ENCODE assay signal across 25 cellular contexts in genomic region chr4:8860096-8860891, GRCh38. TPM values are rescaled to one million over a fixed set of nuclear protein-coding genes. Genes with fewer than 3 reads are reported as not detected.
DNase-seq lines count a peak whose midpoint lies in the region; ATAC-seq, FAIRE-seq and TF ChIP-seq lines count a peak whose summit lies in the region.
"Had no signal": no experiment of that assay in that cellular context is flagged by ENCODE, and none has a peak within 500 bp of the region (broad histone marks: within the 10 kb centered on the region; RNA-seq: fewer than 3 reads in every experiment).

No MANE protein-coding gene starts in this region.

- H3K4me1 Mint-ChIP-seq in astrocyte (ENCODE audit: low read depth, unreplicated experiment): no peaks in the 10 kb centered on the region

- H2BK5ac ChIP-seq in mesendoderm (ENCODE audit: low read length): peak overlapping the region; percentile 35

- H2AK5ac ChIP-seq in mesendoderm (ENCODE audit: low read length): no peak overlapping the region

- intact Hi-C loops in left ventricle myocardium superior (cut with micrococcal nuclease): no loop called here
- intact Hi-C loops in OCI-LY7 (cut with micrococcal nuclease; ENCODE audit: unreplicated experiment): no loop called here

- H3K9me2 ChIP-seq in OCI-LY7 (ENCODE audit: insufficient read depth, low read length): no peaks in the 10 kb centered on the region

- H4K20me1 ChIP-seq in astrocyte (ENCODE audit: insufficient read depth, low read length) (no peaks in the 10 kb centered on the region), OCI-LY7 (ENCODE audit: insufficient read depth, low read length) (no peaks in the 10 kb centered on the region)

- no peak overlapping the region for H2BK120ac ChIP-seq in mesendoderm (ENCODE audit: low read depth, low read length)

- CTCF ChIA-PET in OCI-LY7 (lab: Charles Lee; ENCODE audit: unreplicated experiment): no interaction called here

- H3K9me3 ChIP-seq in right atrium auricular region (no peaks in the 10 kb centered on the region), astrocyte (ENCODE audit: insufficient read depth, low read depth, low read length) (no peaks in the 10 kb centered on the region), OCI-LY7 (ENCODE audit: low read length) (no peaks in the 10 kb centered on the region)
- H3K9me3 ChIP-seq: esophagus muscularis mucosa, upper lobe of right lung had no signal

- H3K27ac ChIP-seq in right atrium auricular region (no peak overlapping the region), astrocyte (ENCODE audit: low read depth, low read length) (no peak overlapping the region), mesendoderm (ENCODE audit: low read depth, low read length) (no peak overlapping the region), OCI-LY7 (ENCODE audit: low read depth, low read length, poor library complexity, severe bottlenecking) (no peak overlapping the region)
- H3K27ac ChIP-seq: dorsolateral prefrontal cortex, esophagus muscularis mucosa, KMS-11, upper lobe of right lung, WERI-Rb-1 had no signal

- peaks cover 6% of the 10 kb centered on the region for H3K9me3 Mint-ChIP-seq in astrocyte (ENCODE audit: unreplicated experiment)
- H3K9me3 Mint-ChIP-seq: activated T-helper 1 cell treated with anti-CD3 and anti-CD28 coated beads, Interleukin-12 subunit alpha, Interleukin-12 subunit beta, Interleukin-2, Interleukin-4 antibody, amounts not matched to agents 30 ng/mL and 10 ng/mL and 1 ng/mL, durations not matched to agents 14 hours and 24 hours and 36 hours; memory B cell; nephron progenitor cell had no signal

- H4K5ac ChIP-seq in mesendoderm (ENCODE audit: low read length): no peak overlapping the region

- no peaks in the 10 kb centered on the region for H3K36me3 ChIP-seq in right atrium auricular region
- H3K36me3 ChIP-seq in astrocyte (ENCODE audit: insufficient read depth, low read length): no peaks in the 10 kb centered on the region
- no peaks in the 10 kb centered on the region for H3K36me3 ChIP-seq in mesendoderm (ENCODE audit: control insufficient read depth, insufficient read depth, low read length)
- H3K36me3 ChIP-seq in OCI-LY7 (ENCODE audit: insufficient read depth, low read length): no peaks in the 10 kb centered on the region
- H3K36me3 ChIP-seq: esophagus muscularis mucosa, upper lobe of right lung had no signal

- H3K79me2 ChIP-seq in astrocyte (ENCODE audit: insufficient read depth, low read length) (no peaks in the 10 kb centered on the region), mesendoderm (ENCODE audit: control insufficient read depth, insufficient read depth, low read length) (no peaks in the 10 kb centered on the region), OCI-LY7 (ENCODE audit: insufficient read depth, low read depth, low read length) (no peaks in the 10 kb centered on the region)

- H4K8ac ChIP-seq in mesendoderm (ENCODE audit: low read depth, low read length): no peak overlapping the region

- H2AFZ ChIP-seq in astrocyte (ENCODE audit: low read depth, low read length) (no peak overlapping the region), OCI-LY7 (ENCODE audit: low read length) (no peak overlapping the region)

- BruUV-seq in OCI-LY7 (replicated peaks; lab: Mats Ljungman, UMichigan): no TSS peak

- no CpG with 5 or more reads among the region's 70 CpGs for WGBS in mesendoderm (ENCODE audit: extremely low coverage, insufficient coverage, low lambda C conversion rate)

- H3K4me3 Mint-ChIP-seq in astrocyte (ENCODE audit: unreplicated experiment): no peak overlapping the region
- H3K4me3 Mint-ChIP-seq: activated T-helper 1 cell treated with anti-CD3 and anti-CD28 coated beads, Interleukin-12 subunit alpha, Interleukin-12 subunit beta, Interleukin-2, Interleukin-4 antibody, amounts not matched to agents 30 ng/mL and 10 ng/mL and 1 ng/mL, durations not matched to agents 14 hours and 24 hours and 36 hours; memory B cell had no signal

- H3K4me2 ChIP-seq in astrocyte (ENCODE audit: low read length) (no peak overlapping the region), mesendoderm (ENCODE audit: low read length) (peak overlapping the region; percentile 62), OCI-LY7 (ENCODE audit: low read length) (no peak overlapping the region)
- H3K4me2 ChIP-seq: KMS-11 had no signal

- H3K79me1 ChIP-seq in mesendoderm (ENCODE audit: low read length): no peaks in the 10 kb centered on the region

- DNase-seq in left ventricle myocardium superior (peak; percentile 17), right atrium auricular region (ENCODE audit: low spot score) (no peak), astrocyte (ENCODE audit: low read depth) (no peak), mesendoderm (peak; percentile 84), OCI-LY7 (ENCODE audit: low spot score) (no peak), hippocampal formation (lab: John Stamatoyannopoulos, UW) (no peak)
- DNase-seq in activated effector memory CD4-positive, alpha-beta T cell treated with Interleukin-2 at 50 U/mL for 16 hours: no peak
- DNase-seq: dorsolateral prefrontal cortex; NCI-H1048; NCI-H2029 treated with DMSO at 0.1 percent for 48 hours; NCI-H524; nephron progenitor cell; stimulated activated CD4-positive, alpha-beta T cell treated with anti-CD3 and anti-CD28 coated beads, Interleukin-15, amount 100 ng/mL, for 24 hours; stimulated activated naive CD4-positive, alpha-beta T cell; upper lobe of right lung; WERI-Rb-1 had no signal

- ATAC-seq in left ventricle myocardium superior: no peak
- ATAC-seq: HCT116, upper lobe of right lung had no signal

- TF ChIP-seq CTCF in right atrium auricular region (IDR thresholded peaks at IDR 0.05): no peak
- TF ChIP-seq CTCF in astrocyte (IDR thresholded peaks at IDR 0.05; ENCODE audit: insufficient read depth, low read depth, low read length): no peak
- TF ChIP-seq CTCF in OCI-LY7 (conservative IDR thresholded peaks at IDR 0.05; ENCODE audit: low read length): no peak

- H3K9ac ChIP-seq in astrocyte (ENCODE audit: low read length) (no peak overlapping the region), mesendoderm (ENCODE audit: low read length) (peak overlapping the region; percentile 51)
- H3K9ac ChIP-seq: KMS-11 had no signal

- peak overlapping the region; percentile 47 for H3K27ac Mint-ChIP-seq in astrocyte (ENCODE audit: unreplicated experiment)
- H3K27ac Mint-ChIP-seq: activated T-helper 1 cell treated with anti-CD3 and anti-CD28 coated beads, Interleukin-12 subunit alpha, Interleukin-12 subunit beta, Interleukin-2, Interleukin-4 antibody, amounts not matched to agents 30 ng/mL and 10 ng/mL and 1 ng/mL, durations not matched to agents 14 hours and 24 hours and 36 hours; memory B cell; nephron progenitor cell had no signal

- H3K27me3 ChIP-seq in right atrium auricular region (peaks cover 19 to 59% of the 10 kb centered on the region in 2 donors), astrocyte (ENCODE audit: insufficient read depth, low read length) (peaks cover 79% of the 10 kb centered on the region), mesendoderm (ENCODE audit: insufficient read depth, low read length, poor library complexity) (peaks cover 58% of the 10 kb centered on the region)

- POLR2A ChIA-PET in OCI-LY7 (lab: Charles Lee): no interaction called here

- peaks cover 0 to 38% of the 10 kb centered on the region in 2 donors for H3K4me1 ChIP-seq in right atrium auricular region
- H3K4me1 ChIP-seq in astrocyte (ENCODE audit: insufficient read depth, low read length): no peaks in the 10 kb centered on the region
- H3K4me1 ChIP-seq in mesendoderm (ENCODE audit: control insufficient read depth, low read depth, low read length): peaks cover 5% of the 10 kb centered on the region
- H3K4me1 ChIP-seq in OCI-LY7 (ENCODE audit: insufficient read depth, low read length, poor library complexity, severe bottlenecking): no peaks in the 10 kb centered on the region

- H3K36me3 Mint-ChIP-seq in astrocyte (ENCODE audit: low read depth, unreplicated experiment): no peaks in the 10 kb centered on the region
- H3K36me3 Mint-ChIP-seq: memory B cell had no signal

- H3K18ac ChIP-seq in mesendoderm (ENCODE audit: low read length): no peak overlapping the region

- no peak for FAIRE-seq in astrocyte (lab: Jason Lieb, UNC)
- FAIRE-seq: GM19239, islet of Langerhans had no signal

- peak overlapping the region; percentile 66 for H3K23ac ChIP-seq in mesendoderm (ENCODE audit: low read length)

- H3K56ac ChIP-seq in mesendoderm (ENCODE audit: low read length): peak overlapping the region; percentile 78

- H3K27me3 Mint-ChIP-seq in astrocyte (ENCODE audit: low read depth, unreplicated experiment): peaks cover 67% of the 10 kb centered on the region

- peak overlapping the region; percentile 18 for H3K4ac ChIP-seq in mesendoderm (ENCODE audit: low read depth, low read length)

- no peak overlapping the region for H2BK15ac ChIP-seq in mesendoderm (replicated peaks; ENCODE audit: low read depth)

- H3K4me3 ChIP-seq in right atrium auricular region (no peak overlapping the region), astrocyte (ENCODE audit: insufficient read depth, low read depth, low read length) (no peak overlapping the region), mesendoderm (ENCODE audit: low read length) (no peak overlapping the region), OCI-LY7 (ENCODE audit: low read depth, low read length, poor library complexity, severe bottlenecking) (no peak overlapping the region)
- H3K4me3 ChIP-seq: esophagus muscularis mucosa, upper lobe of right lung had no signal

RNA-seq across cellular contexts. Expression of gene HMX1, which starts 11.3 kb away (rescaled TPM):
- total RNA-seq in left ventricle myocardium superior (not detected), right atrium auricular region (not detected), astrocyte (0.25 TPM in 1 of 2 replicates, not detected in the other), OCI-LY7 (2022) (not detected in 2 replicates)
- polyA plus RNA-seq in mesendoderm (2013, experiment 1 of 2): 0.38 TPM
- polyA plus RNA-seq in mesendoderm (2013, experiment 2 of 2): 0.34 TPM
- not detected in 2 replicates for total RNA-seq in OCI-LY7 (2014; rRNA removed; shearing (Covaris generic))
- total RNA-seq: activated CD8-positive, alpha-beta memory T cell treated with anti-CD3 and anti-CD28 coated beads for 36 hours; activated T-helper 1 cell treated with anti-CD3 and anti-CD28 coated beads, Interleukin-12 subunit alpha, Interleukin-12 subunit beta, Interleukin-2, Interleukin-4 antibody, amounts not matched to agents 30 ng/mL and 10 ng/mL and 1 ng/mL, durations not matched to agents 14 hours and 24 hours and 36 hours; cardiac septum; upper lobe of right lung had no signal

Comparison
In these comparisons a context has a peak if more than half of its experiments do, and no peak if none do; other contexts are left out.
1. DNase-seq: peak in left ventricle myocardium superior (single experiment) and mesendoderm (single experiment); none in right atrium auricular region (single experiment), astrocyte (single experiment), activated effector memory CD4-positive, alpha-beta T cell treated with Interleukin-2 at 50 U/mL for 16 hours (single experiment), OCI-LY7 (single experiment) and hippocampal formation (0 of 2).